1 cellular context compared by ENCODE assay signal in genomic region chr5:72587909-72588308, GRCh38.
TF ChIP-seq lines count a peak whose summit lies in the region.

No MANE protein-coding gene starts in this region.

TF ChIP-seq in GM23338, 12 proteins besides CTCF, POLR2A, EP300 and RAD21 (continued from another document):
- TF ChIP-seq REST (IDR thresholded peaks at IDR 0.05; ENCODE audit: unreplicated experiment) (no peak), JUNB (IDR thresholded peaks at IDR 0.05; ENCODE audit: unreplicated experiment) (no peak), ZNF114 (CRISPR knock-in tag; IDR thresholded peaks at IDR 0.05) (no peak)
